In genomic region chr10:132422169-132422691, GRCh38 we compare ENCODE assay signal across 8 cellular contexts. TPM values are rescaled to one million over a fixed set of nuclear protein-coding genes. Genes with fewer than 3 reads are reported as not detected.
A peak's percentile ranks its signal among the peaks of the same experiment; 100 is the strongest.
DNase-seq lines count a peak whose midpoint lies in the region; ATAC-seq and TF ChIP-seq lines count a peak whose summit lies in the region.

No MANE protein-coding gene starts in this region.

- intact Hi-C loops in left ventricle myocardium superior (cut with micrococcal nuclease), result no loop called here
- intact Hi-C loops in dendritic cell treated with granulocyte-macrophage colony-stimulating factor and Interleukin-4, amounts not matched to agents 40 ng/mL and 50 ng/mL, for 4 days (cut with micrococcal nuclease), result loop anchor here (5.0 kb wide), 1 partner anchor 35 kb away; no protein-coding TSS in a partner anchor

- H3K4me1 ChIP-seq in cardiac muscle cell (ENCODE audit: low read depth) (peaks cover 37% of the 10 kb centered on the region), skeletal muscle tissue (ENCODE audit: control insufficient read depth in 3 of 3, insufficient read depth in 3 of 3, low read length in 3 of 3) (peaks cover 42 to 68% (median 62%) of the 10 kb centered on the region in 3 donors)

- no peaks in the 10 kb centered on the region for H3K27me3 ChIP-seq in cardiac muscle cell
- H3K27me3 ChIP-seq in skeletal muscle tissue (ENCODE audit: control insufficient read depth in 3 of 3, insufficient read depth in 3 of 3, low read length in 3 of 3), result no peaks in the 10 kb centered on the region

- CTCF ChIA-PET in activated CD4-positive, alpha-beta memory T cell treated with anti-CD3 and anti-CD28 coated beads, Interleukin-2, amount 10 ng/mL, durations not matched to agents 7 days and 5 days (lab: Charles Lee), result interaction anchor here (1.5 kb wide), 1 partner anchor 25 kb away, joined by 6 read pairs; no protein-coding TSS in a partner anchor

- DNase-seq in cardiac muscle cell (ENCODE audit: low read depth in 1 of 2, low spot score in 1 of 2) (no peak), left ventricle myocardium superior (no peak), NCI-H1105 (lab: John Stamatoyannopoulos, UW) (peak; percentile 59), foreskin fibroblast (no peak), AG08395 (ENCODE audit: low spot score) (no peak)
- DNase-seq in activated CD4-positive, alpha-beta memory T cell treated with anti-CD3 and anti-CD28 coated beads, Interleukin-2, amount 10 ng/mL, durations not matched to agents 7 days and 5 days, result no peak

- H3K4me3 ChIP-seq in cardiac muscle cell (no peak overlapping the region), skeletal muscle tissue (ENCODE audit: low read length in 3 of 3) (peak overlapping the region in 1 of 3 donors; percentile 61), foreskin fibroblast (ENCODE audit: low read depth in 1 of 2, low read length in 2 of 2) (no peak overlapping the region)

- no peaks in the 10 kb centered on the region for H3K27me3 Mint-ChIP-seq in dendritic cell treated with granulocyte-macrophage colony-stimulating factor and Interleukin-4, amounts not matched to agents 40 ng/mL and 50 ng/mL, for 4 days
- no peaks in the 10 kb centered on the region for H3K27me3 Mint-ChIP-seq in activated CD4-positive, alpha-beta memory T cell treated with anti-CD3 and anti-CD28 coated beads, Interleukin-2, amount 10 ng/mL, durations not matched to agents 7 days and 5 days

- TF ChIP-seq CTCF in cardiac muscle cell (IDR thresholded peaks at IDR 0.05; ENCODE audit: low read depth, low read length) (no peak), foreskin fibroblast (IDR thresholded peaks at IDR 0.05; ENCODE audit: low read depth, low read length) (no peak)

- H3K9ac ChIP-seq in skeletal muscle tissue (ENCODE audit: low read depth in 1 of 3, low read length in 3 of 3), result peak overlapping the region; percentile 79 to 85 (median 81)

- H3K9me3 Mint-ChIP-seq in dendritic cell treated with granulocyte-macrophage colony-stimulating factor and Interleukin-4, amounts not matched to agents 40 ng/mL and 50 ng/mL, for 4 days, result no peaks in the 10 kb centered on the region
- peaks cover 4% of the 10 kb centered on the region for H3K9me3 Mint-ChIP-seq in activated CD4-positive, alpha-beta memory T cell treated with anti-CD3 and anti-CD28 coated beads, Interleukin-2, amount 10 ng/mL, durations not matched to agents 7 days and 5 days

- peak overlapping the region; percentile 96 for H3K27ac Mint-ChIP-seq in dendritic cell treated with granulocyte-macrophage colony-stimulating factor and Interleukin-4, amounts not matched to agents 40 ng/mL and 50 ng/mL, for 4 days
- no peak overlapping the region for H3K27ac Mint-ChIP-seq in activated CD4-positive, alpha-beta memory T cell treated with anti-CD3 and anti-CD28 coated beads, Interleukin-2, amount 10 ng/mL, durations not matched to agents 7 days and 5 days

- H3K36me3 ChIP-seq in cardiac muscle cell (no peaks in the 10 kb centered on the region), skeletal muscle tissue (ENCODE audit: control insufficient read depth in 3 of 3, insufficient read depth in 3 of 3, low read length in 3 of 3) (peaks cover 0 to under 1% (median 0%) of the 10 kb centered on the region in 3 donors)

- H3K9me3 ChIP-seq in cardiac muscle cell (ENCODE audit: low read depth), result no peaks in the 10 kb centered on the region
- no peaks in the 10 kb centered on the region for H3K9me3 ChIP-seq in skeletal muscle tissue (ENCODE audit: control insufficient read depth in 3 of 3, low read length in 3 of 3)

- ATAC-seq in left ventricle myocardium superior, result no peak

- POLR2A ChIA-PET in activated CD4-positive, alpha-beta memory T cell treated with anti-CD3 and anti-CD28 coated beads, Interleukin-2, amount 10 ng/mL, durations not matched to agents 7 days and 5 days (lab: Charles Lee), result no interaction called here

- H3K36me3 Mint-ChIP-seq in dendritic cell treated with granulocyte-macrophage colony-stimulating factor and Interleukin-4, amounts not matched to agents 40 ng/mL and 50 ng/mL, for 4 days (ENCODE audit: low read depth), result peaks cover 1% of the 10 kb centered on the region
- no peaks in the 10 kb centered on the region for H3K36me3 Mint-ChIP-seq in activated CD4-positive, alpha-beta memory T cell treated with anti-CD3 and anti-CD28 coated beads, Interleukin-2, amount 10 ng/mL, durations not matched to agents 7 days and 5 days (ENCODE audit: low read depth)

- peak overlapping the region; percentile 96 for H3K27ac ChIP-seq in cardiac muscle cell
- H3K27ac ChIP-seq in skeletal muscle tissue (ENCODE audit: low read depth, low read length), result peak overlapping the region; percentile 91

- peak overlapping the region; percentile 76 for H3K4me3 Mint-ChIP-seq in dendritic cell treated with granulocyte-macrophage colony-stimulating factor and Interleukin-4, amounts not matched to agents 40 ng/mL and 50 ng/mL, for 4 days
- no peak overlapping the region for H3K4me3 Mint-ChIP-seq in activated CD4-positive, alpha-beta memory T cell treated with anti-CD3 and anti-CD28 coated beads, Interleukin-2, amount 10 ng/mL, durations not matched to agents 7 days and 5 days

- H3K4me1 Mint-ChIP-seq in dendritic cell treated with granulocyte-macrophage colony-stimulating factor and Interleukin-4, amounts not matched to agents 40 ng/mL and 50 ng/mL, for 4 days (ENCODE audit: low read depth), result peaks cover 58% of the 10 kb centered on the region
- H3K4me1 Mint-ChIP-seq in activated CD4-positive, alpha-beta memory T cell treated with anti-CD3 and anti-CD28 coated beads, Interleukin-2, amount 10 ng/mL, durations not matched to agents 7 days and 5 days, result peaks cover 7% of the 10 kb centered on the region

RNA-seq across cellular contexts. Expression of gene PWWP2B, which starts 25.2 kb away (rescaled TPM):
- total RNA-seq in cardiac muscle cell (28.3 and 35.7 TPM in 2 replicates), left ventricle myocardium superior (19.9 TPM), skeletal muscle tissue (11.0 TPM)
- polyA plus RNA-seq in cardiac muscle cell, result 11.7 and 11.8 TPM in 2 replicates
- total RNA-seq in activated CD4-positive, alpha-beta memory T cell treated with anti-CD3 and anti-CD28 coated beads, Interleukin-2, amount 10 ng/mL, durations not matched to agents 7 days and 5 days, result 1 to 10 TPM; 5.5 to 6.3 TPM
